Comparison of ENCODE assay signal across 8 cellular contexts in genomic region chr16:28924762-28925385, GRCh38. TPM values are rescaled to one million over a fixed set of nuclear protein-coding genes. Genes with fewer than 3 reads are reported as not detected.
DNase-seq lines count a peak whose midpoint lies in the region; ATAC-seq and TF ChIP-seq lines count a peak whose summit lies in the region.

Gene RABEP2, minus strand, starts transcription at chr16:28925238. Its CDS starts 75 bp downstream, at chr16:28925163.

- WGBS in mammary epithelial cell (ENCODE audit: low coverage, missing lambda C conversion rate) = no CpG with 5 or more reads among the region's 66 CpGs
- 0% methylated on average over 19 of the region's 66 CpGs for WGBS in smooth muscle cell (ENCODE audit: low lambda C conversion rate)

- H3K36me3 ChIP-seq in mammary epithelial cell (ENCODE audit: insufficient read depth, low read length) (no peaks in the 10 kb centered on the region), smooth muscle cell (ENCODE audit: low read depth) (no peaks in the 10 kb centered on the region)

- H3K9me3 Mint-ChIP-seq in WTC11 = no peaks in the 10 kb centered on the region

- H3K4me2 ChIP-seq in mammary epithelial cell (ENCODE audit: insufficient read depth, low read depth, low read length) (peak within 1 kb of the TSS; percentile 100), smooth muscle cell (peak within 1 kb of the TSS; percentile 85)

- CTCF ChIA-PET in WTC11 (lab: Charles Lee) (interaction anchor here (0.8 to 3.3 kb wide), 4 partner anchors 9 to 45 kb away, joined by 3 to 16 read pairs (median 6); no protein-coding TSS in a partner anchor), mammary epithelial cell (lab: Charles Lee; ENCODE audit: low non-redundant PET) (no interaction called here)

- H3K27ac ChIP-seq in mammary epithelial cell (ENCODE audit: insufficient read depth, low read depth, low read length) (peak within 1 kb of the TSS; percentile 73), smooth muscle cell (ENCODE audit: low read depth) (peak within 1 kb of the TSS; percentile 82)

- BruUV-seq in mammary epithelial cell (replicated peaks; lab: Mats Ljungman, UMichigan) = no TSS peak

- H3K9ac ChIP-seq in mammary epithelial cell (ENCODE audit: insufficient read depth, low read length) (peak within 1 kb of the TSS; percentile 75), smooth muscle cell (ENCODE audit: low read depth) (peak within 1 kb of the TSS; percentile 78)

- no peak for TF ChIP-seq CTCF in WTC11 (IDR thresholded peaks at IDR 0.05)
- TF ChIP-seq CTCF in mammary epithelial cell (conservative IDR thresholded peaks at IDR 0.05 in 1 of 2, IDR thresholded peaks at IDR 0.05 in 1 of 2; ENCODE audit: extremely low read depth in 1 of 2, insufficient read depth in 1 of 2, low read depth in 1 of 2, low read length in 2 of 2) = no peak
- no peak for TF ChIP-seq CTCF in smooth muscle cell (IDR thresholded peaks at IDR 0.05; ENCODE audit: borderline replicate concordance, insufficient read depth, poor library complexity, severe bottlenecking)

- H3K79me2 ChIP-seq in mammary epithelial cell (ENCODE audit: insufficient read depth, low read length) = peaks cover 12% of the 10 kb centered on the region
- H3K79me2 ChIP-seq in smooth muscle cell (ENCODE audit: low read depth) = no peaks in the 10 kb centered on the region

- peaks cover 3% of the 10 kb centered on the region; the same call in 1 of the 2 replicates for H3K27me3 Mint-ChIP-seq in WTC11 (ENCODE audit: low read depth)

- peak within 1 kb of the TSS; percentile 97 for H3K4me3 Mint-ChIP-seq in WTC11

- H2AFZ ChIP-seq in mammary epithelial cell (ENCODE audit: low read depth, low read length) (peak within 1 kb of the TSS; percentile 94), smooth muscle cell (ENCODE audit: low read depth) (peak within 1 kb of the TSS; percentile 81)

- H3F3A ChIP-seq in smooth muscle cell (ENCODE audit: low read depth) = peaks cover 2% of the 10 kb centered on the region

- H4K20me1 ChIP-seq in mammary epithelial cell (ENCODE audit: insufficient read depth, low read length) (no peaks in the 10 kb centered on the region), smooth muscle cell (ENCODE audit: low read depth) (no peaks in the 10 kb centered on the region)

- ATAC-seq in GM18873 (IDR thresholded peaks at IDR 0.05; ENCODE audit: low FRiP score, unreplicated experiment) (peak; percentile 48), HG03139 (IDR thresholded peaks at IDR 0.05; ENCODE audit: unreplicated experiment) (peak; percentile 64), WTC11 (peak; percentile 91)

- in situ Hi-C loops in ACHN (cut with HindIII; ENCODE audit: low pct_ligation_motif_present, low pct_unique_long_range_greater_than_20kb, low sequenced_read_pairs) = no loop called here
- in situ Hi-C loops in mammary epithelial cell (cut with MboI; ENCODE audit: low sequenced_read_pairs in 2 of 2) = loop anchor here in 1 of 2 donors (10.0 kb wide), 1 partner anchor 60 kb away; the partner anchor contains the start of gene SH2B1

- no peaks in the 10 kb centered on the region for H3K9me3 ChIP-seq in mammary epithelial cell (replicated peaks; ENCODE audit: insufficient read depth, low read length)
- H3K9me3 ChIP-seq in smooth muscle cell (replicated peaks; ENCODE audit: low read depth) = no peaks in the 10 kb centered on the region

- H3K4me1 ChIP-seq in mammary epithelial cell (ENCODE audit: insufficient read depth, low read length) (peaks cover 11% of the 10 kb centered on the region), smooth muscle cell (ENCODE audit: low read depth) (peaks cover 4% of the 10 kb centered on the region)

- H3K4me3 ChIP-seq in mammary epithelial cell (replicated peaks in 1 of 3; ENCODE audit: insufficient read depth in 1 of 3, low read depth in 2 of 3, low read length in 3 of 3) (peak within 1 kb of the TSS; percentile 57 to 95 (median 83)), smooth muscle cell (peak within 1 kb of the TSS; percentile 95)

- H3K27me3 ChIP-seq in mammary epithelial cell (ENCODE audit: insufficient read depth, low read length) (no peaks in the 10 kb centered on the region), smooth muscle cell (ENCODE audit: low read depth) (no peaks in the 10 kb centered on the region)

- peak within 1 kb of the TSS; percentile 99 for H3K27ac Mint-ChIP-seq in WTC11

- peaks cover 14% of the 10 kb centered on the region for H3K4me1 Mint-ChIP-seq in WTC11

- POLR2A ChIA-PET in WTC11 (lab: Charles Lee) = interaction anchor here (1.0 kb wide), 1 partner anchor 12 kb away, joined by 3 read pairs; no protein-coding TSS in a partner anchor

- intact Hi-C loops in mammary epithelial cell (cut with micrococcal nuclease) = loop anchor here (1.0 to 2.0 kb wide), 6 partner anchors 20 to 78 kb away; partner anchors contain the start of genes ATP2A1, SPNS1 and TUFM

- DNase-seq in ACHN (peak; percentile 93), NCI-H2196 treated with DMSO at 0.1 percent for 48 hours (lab: John Stamatoyannopoulos, UW; ENCODE audit: unreplicated experiment) (peak; percentile 97), WTC11 (ENCODE audit: low spot score) (peak; percentile 99), mammary epithelial cell (peak; percentile 97), iPS-NIHi11 (ENCODE audit: low spot score) (peak; percentile 95), smooth muscle cell (lab: John Stamatoyannopoulos, UW; ENCODE audit: unreplicated experiment) (peak; percentile 92)

- dilution Hi-C loops in mammary epithelial cell (cut with HindIII; ENCODE audit: low sequenced_read_pairs) = no loop called here

- 0 out of 2 replicates have a peak, but pooled peaks cover under 1% of the 10 kb centered on the region for H3K36me3 Mint-ChIP-seq in WTC11

TF ChIP-seq in WTC11, 78 proteins besides CTCF, POLR2A, EP300 and RAD21 (continues in another document):
- TF ChIP-seq ZNF138 (CRISPR knock-in tag; conservative IDR thresholded peaks at IDR 0.05) (no peak), NFATC4 (CRISPR knock-in tag; IDR thresholded peaks at IDR 0.05) (no peak), MLX (CRISPR knock-in tag; IDR thresholded peaks at IDR 0.05) (no peak), ZNF425 (CRISPR knock-in tag; conservative IDR thresholded peaks at IDR 0.05) (no peak), FOXP4 (CRISPR knock-in tag; IDR thresholded peaks at IDR 0.05) (no peak), ZNF263 (CRISPR knock-in tag; IDR thresholded peaks at IDR 0.05; ENCODE audit: low read depth) (no peak), IRF1 (CRISPR knock-in tag; IDR thresholded peaks at IDR 0.05) (no peak), ZNF121 (CRISPR knock-in tag; IDR thresholded peaks at IDR 0.05) (no peak)

RNA-seq across cellular contexts. Expression of gene RABEP2, which starts in this region (rescaled TPM):
- total RNA-seq in WTC11 (2021) (16.5 to 24.0 TPM (median 22.6 TPM) in 3 replicates), mammary epithelial cell (10 to 100 TPM; 24.2 to 25.4 TPM), smooth muscle cell (9.2 and 16.6 TPM in 2 replicates)
- polyA plus RNA-seq in mammary epithelial cell (11.6 TPM), smooth muscle cell (14.5 and 14.7 TPM in 2 replicates)
- 3.1 TPM for polyA minus RNA-seq in mammary epithelial cell

Comparison
In these comparisons a context has a peak if more than half of its experiments do, and no peak if none do; other contexts are left out.
1. Peak in every context shown above with its lines: DNase-seq, ATAC-seq, H3K4me3 ChIP-seq and H3K27ac ChIP-seq.